7 cellular contexts compared by ENCODE assay signal in the genomic region with DNA sequence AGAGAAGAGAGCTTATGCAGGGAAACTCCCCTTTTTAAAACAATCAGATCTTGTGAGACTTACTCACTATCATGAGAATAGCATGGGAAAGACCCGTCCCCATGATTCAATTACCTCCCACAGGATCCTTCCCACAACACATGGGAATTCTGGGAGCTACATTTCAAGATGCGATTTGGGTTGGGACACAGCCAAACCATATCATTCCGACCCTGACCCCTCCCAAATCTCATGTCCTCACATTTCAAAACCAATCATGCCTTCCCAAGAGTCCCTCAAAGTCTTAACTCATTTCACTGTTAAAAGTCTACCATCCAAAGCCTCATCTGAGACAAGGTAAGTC. TPM values are rescaled to one million over a fixed set of nuclear protein-coding genes. Genes with fewer than 3 reads are reported as not detected.
A peak's percentile ranks its signal among the peaks of the same experiment; 100 is the strongest.
DNase-seq lines count a peak whose midpoint lies in the region; ATAC-seq and TF ChIP-seq lines count a peak whose summit lies in the region.
"Not testable (repeated sequence)": the region's sequence is repeated elsewhere in the genome, so short reads cannot be mapped to it uniquely, and the experiment has no call there.

No MANE protein-coding gene starts in this region.

- H3K27ac ChIP-seq in OCI-LY3 (ENCODE audit: low read length), result peak overlapping the region; percentile 100

- H3K79me2 ChIP-seq in OCI-LY3 (ENCODE audit: low read length), result not testable (repeated sequence)

- H3K36me3 Mint-ChIP-seq in endothelial cell (ENCODE audit: low read depth, unreplicated experiment), result peaks cover 18% of the 10 kb centered on the region

- H3K4me1 Mint-ChIP-seq in endothelial cell (ENCODE audit: unreplicated experiment), result not testable (repeated sequence)

- H3K9me3 ChIP-seq in OCI-LY3 (ENCODE audit: insufficient read depth, low read length), result not testable (repeated sequence)

- ATAC-seq in GM18498 (IDR thresholded peaks at IDR 0.05; ENCODE audit: unreplicated experiment), result peak; percentile 11
- peak; percentile 35 for ATAC-seq in GM18868 (IDR thresholded peaks at IDR 0.05; ENCODE audit: unreplicated experiment)
- peak; percentile 25 for ATAC-seq in GM19351 (IDR thresholded peaks at IDR 0.05; ENCODE audit: unreplicated experiment)
- peak; percentile 34 for ATAC-seq in HG02642 (IDR thresholded peaks at IDR 0.05; ENCODE audit: poor library complexity, unreplicated experiment)
- peak; percentile 45 for ATAC-seq in HG02870 (IDR thresholded peaks at IDR 0.05; ENCODE audit: unreplicated experiment)

- not testable (repeated sequence) for H3K4me3 Mint-ChIP-seq in endothelial cell (ENCODE audit: unreplicated experiment)

- peaks cover 27% of the 10 kb centered on the region for H3K4me1 ChIP-seq in OCI-LY3 (ENCODE audit: low read length)

- peaks cover 36% of the 10 kb centered on the region for H3K36me3 ChIP-seq in OCI-LY3 (replicated peaks; ENCODE audit: low read depth, low read length)

- H3K27me3 Mint-ChIP-seq in endothelial cell (ENCODE audit: unreplicated experiment), result not testable (repeated sequence)

- H2AFZ ChIP-seq in OCI-LY3 (ENCODE audit: low read depth, low read length), result not testable (repeated sequence)

- not testable (repeated sequence) for DNase-seq in endothelial cell (ENCODE audit: low spot score)

- peak overlapping the region; percentile 48; the same call in 1 of the 2 replicates for H3K9ac ChIP-seq in OCI-LY3 (ENCODE audit: low read length)

- not testable (repeated sequence) for TF ChIP-seq CTCF in OCI-LY3 (IDR thresholded peaks at IDR 0.05; ENCODE audit: low read depth, low read length); endothelial cell (IDR thresholded peaks at IDR 0.05; ENCODE audit: unreplicated experiment)

- peak overlapping the region; percentile 73 for H3K4me2 ChIP-seq in OCI-LY3 (ENCODE audit: low read length)

- not testable (repeated sequence) for H4K20me1 ChIP-seq in OCI-LY3 (ENCODE audit: insufficient read depth, low read length)

- not testable (repeated sequence) for H3K9me3 Mint-ChIP-seq in endothelial cell (ENCODE audit: unreplicated experiment)

- peak overlapping the region; percentile 16; the same call in 1 of the 2 replicates for H3K4me3 ChIP-seq in OCI-LY3 (ENCODE audit: low read length)

- H3K27ac Mint-ChIP-seq in endothelial cell (ENCODE audit: unreplicated experiment), result peak overlapping the region; percentile 61

- H3K27me3 ChIP-seq in OCI-LY3 (ENCODE audit: low read depth, low read length), result not testable (repeated sequence)

RNA-seq across cellular contexts. Expression of a gene that starts 42.5 kb away (rescaled TPM):
- 28.4 TPM for total RNA-seq in endothelial cell (ENCODE audit: unreplicated experiment)

RNA-seq across cellular contexts. Expression of a gene that starts 42.6 kb away (rescaled TPM):
- total RNA-seq in endothelial cell (ENCODE audit: unreplicated experiment), result 9.1 TPM
